ENCODE assay signal across 8 cellular contexts in genomic region chr4:171813195-171813955, GRCh38.
DNase-seq lines count a peak whose midpoint lies in the region; ATAC-seq lines count a peak whose summit lies in the region.

Gene GALNTL6 (plus strand): TSS chr4:171813404.

- ATAC-seq in GM19372 (IDR thresholded peaks at IDR 0.05; ENCODE audit: low read depth, unreplicated experiment): peak; percentile 47
- peak; percentile 32 for ATAC-seq in HG03565 (IDR thresholded peaks at IDR 0.05; ENCODE audit: unreplicated experiment)
- no peak for ATAC-seq in HG02870 (IDR thresholded peaks at IDR 0.05; ENCODE audit: unreplicated experiment)

- no peaks in the 10 kb centered on the region for H3K4me1 ChIP-seq in mucosa of rectum (ENCODE audit: control insufficient read depth in 2 of 2, insufficient read depth in 2 of 2, low read length in 2 of 2)

- no peaks in the 10 kb centered on the region for H3K9me3 ChIP-seq in mucosa of rectum (ENCODE audit: control insufficient read depth in 2 of 2, low read length in 2 of 2)

- H3K27ac ChIP-seq in cingulate gyrus (ENCODE audit: low read depth, low read length) (peak within 1 kb of the TSS; percentile 39), mucosa of rectum (ENCODE audit: low read depth in 2 of 2, low read length in 2 of 2) (no peak within 1 kb of the TSS)

- no peaks in the 10 kb centered on the region for H3K36me3 ChIP-seq in mucosa of rectum (ENCODE audit: control insufficient read depth in 2 of 2, insufficient read depth in 2 of 2, low read length in 2 of 2)

- H3K27me3 ChIP-seq in mucosa of rectum (ENCODE audit: control insufficient read depth in 2 of 2, insufficient read depth in 2 of 2, low read length in 2 of 2): peaks cover 0 to 3% of the 10 kb centered on the region in 2 donors

- no peak within 1 kb of the TSS for H3K9ac ChIP-seq in mucosa of rectum (ENCODE audit: low read depth in 1 of 2, low read length in 2 of 2)

- H3K4me3 ChIP-seq in mucosa of rectum (ENCODE audit: low read length in 2 of 2): peak within 1 kb of the TSS; percentile 43 to 50

- DNase-seq in SKM-1 treated with dmso at 0.1 percent for 144 hours (lab: John Stamatoyannopoulos, UW; ENCODE audit: unreplicated experiment): no peak
- DNase-seq in middle frontal gyrus (ENCODE audit: extremely low spot score, low spot score): no peak
- no peak for DNase-seq in T-helper 2 cell
